2 cellular contexts compared by ENCODE assay signal in genomic region chr5:74950836-74951515, GRCh38.
A peak's percentile ranks its signal among the peaks of the same experiment; 100 is the strongest.
TF ChIP-seq lines count a peak whose summit lies in the region.

No MANE protein-coding gene starts in this region.

TF ChIP-seq in IMR-90, 13 proteins besides CTCF, POLR2A, EP300 and RAD21:
- TF ChIP-seq CEBPB (IDR thresholded peaks at IDR 0.05; ENCODE audit: low read depth, low read length) (no peak), MAFK (IDR thresholded peaks at IDR 0.05; ENCODE audit: low read depth, low read length) (peak; percentile 60)
TF ChIP-seq in IMR-90: peak in this region for 1.

TF ChIP-seq in HEK293T, 16 proteins besides CTCF, POLR2A, EP300 and RAD21:
- no peak for TF ChIP-seq FOXM1 (IDR thresholded peaks at IDR 0.05; ENCODE audit: borderline replicate concordance)
- TF ChIP-seq HDGF (IDR thresholded peaks at IDR 0.05; ENCODE audit: borderline replicate concordance), result no peak
- TF ChIP-seq SUZ12 (IDR thresholded peaks at IDR 0.05), result no peak
- no peak for TF ChIP-seq ZNF384 (IDR thresholded peaks at IDR 0.05)
- TF ChIP-seq SP1 (IDR thresholded peaks at IDR 0.05), result no peak
- no peak for TF ChIP-seq L3MBTL2 (conservative IDR thresholded peaks at IDR 0.05)
- TF ChIP-seq FOXA1 (IDR thresholded peaks at IDR 0.05), result no peak
- TF ChIP-seq BHLHE40 (IDR thresholded peaks at IDR 0.05; ENCODE audit: borderline replicate concordance), result no peak
- no peak for TF ChIP-seq ELF4 (IDR thresholded peaks at IDR 0.05)
- TF ChIP-seq FOXK2 (IDR thresholded peaks at IDR 0.05), result no peak
- no peak for TF ChIP-seq TARDBP (IDR thresholded peaks at IDR 0.05)
TF ChIP-seq in HEK293T: peak in this region for 0.
